Comparison of ENCODE assay signal across 8 cellular contexts in genomic region chr3:111859974-111860859, GRCh38. TPM values are rescaled to one million over a fixed set of nuclear protein-coding genes. Genes with fewer than 3 reads are reported as not detected.
A peak's percentile ranks its signal among the peaks of the same experiment; 100 is the strongest.
DNase-seq lines count a peak whose midpoint lies in the region; ATAC-seq, FAIRE-seq and TF ChIP-seq lines count a peak whose summit lies in the region.

No MANE protein-coding gene starts in this region.

- peak overlapping the region; percentile 92 for H3K4me3 Mint-ChIP-seq in activated naive CD8-positive, alpha-beta T cell treated with anti-CD3 and anti-CD28 coated beads, Interleukin-2, amount 50 U/mL, for 24 hours

- H3K36me3 ChIP-seq in HAP-1 (replicated peaks): no peaks in the 10 kb centered on the region

- in situ Hi-C loops in HAP-1 (cut with MboI; ENCODE audit: low sequenced_read_pairs): no loop called here

- peaks cover 16% of the 10 kb centered on the region for H3K4me1 Mint-ChIP-seq in activated naive CD8-positive, alpha-beta T cell treated with anti-CD3 and anti-CD28 coated beads, Interleukin-2, amount 50 U/mL, for 24 hours

- peak overlapping the region; percentile 48 for H3K27ac Mint-ChIP-seq in activated naive CD8-positive, alpha-beta T cell treated with anti-CD3 and anti-CD28 coated beads, Interleukin-2, amount 50 U/mL, for 24 hours

- peaks cover 31% of the 10 kb centered on the region for H3K27me3 Mint-ChIP-seq in activated naive CD8-positive, alpha-beta T cell treated with anti-CD3 and anti-CD28 coated beads, Interleukin-2, amount 50 U/mL, for 24 hours

- H3K4me1 ChIP-seq in HAP-1: peaks cover 11% of the 10 kb centered on the region

- no peaks in the 10 kb centered on the region for H3K36me3 Mint-ChIP-seq in activated naive CD8-positive, alpha-beta T cell treated with anti-CD3 and anti-CD28 coated beads, Interleukin-2, amount 50 U/mL, for 24 hours (ENCODE audit: low read depth)

- intact Hi-C loops in cardiac septum (cut with DNase I): loop anchor here (1.0 to 5.0 kb wide), 4 partner anchors 47 to 187 kb away; no protein-coding TSS in a partner anchor
- intact Hi-C loops in posterior cingulate gyrus (cut with DNase I): no loop called here

- peak; percentile 70 for ATAC-seq in activated naive CD8-positive, alpha-beta T cell treated with anti-CD3 and anti-CD28 coated beads, Interleukin-2, amount 50 U/mL, for 24 hours

- DNase-seq in HAP-1 (ENCODE audit: low spot score in 2 of 2): peak; percentile 90 to 95
- peak; percentile 71 for DNase-seq in LNCaP clone FGC (ENCODE audit: low read depth)
- DNase-seq in SKM-1 (lab: John Stamatoyannopoulos, UW; ENCODE audit: unreplicated experiment): peak; percentile 4
- peak; percentile 50 for DNase-seq in activated naive CD8-positive, alpha-beta T cell treated with anti-CD3 and anti-CD28 coated beads, Interleukin-2, amount 50 U/mL, for 24 hours
- peak; percentile 86 for DNase-seq in cardiac septum (ENCODE audit: low spot score)
- peak in 6 of 10 donors; percentile 9 to 84 (median 23) for DNase-seq in posterior cingulate gyrus
- peak; percentile 85 for DNase-seq in urothelium cell line (ENCODE audit: low spot score)

- FAIRE-seq in urothelium cell line (lab: Jason Lieb, UNC): no peak

- H3K4me3 ChIP-seq in GM08714 (ENCODE audit: low read length): peak overlapping the region; percentile 76
- peak overlapping the region; percentile 47 for H3K4me3 ChIP-seq in HAP-1
- peak overlapping the region; percentile 54 for H3K4me3 ChIP-seq in LNCaP clone FGC (ENCODE audit: low read depth, low read length)

- no peaks in the 10 kb centered on the region for H3K9me3 ChIP-seq in HAP-1

- TF ChIP-seq CTCF in LNCaP clone FGC (IDR thresholded peaks at IDR 0.05; ENCODE audit: control insufficient read depth, extremely low read depth, insufficient read depth): peak; percentile 63

- H3K27me3 ChIP-seq in HAP-1 (ENCODE audit: low read depth): peaks cover 8% of the 10 kb centered on the region

- H3K9me3 Mint-ChIP-seq in activated naive CD8-positive, alpha-beta T cell treated with anti-CD3 and anti-CD28 coated beads, Interleukin-2, amount 50 U/mL, for 24 hours: no peaks in the 10 kb centered on the region

RNA-seq across cellular contexts. Expression of gene PHLDB2, which starts 1.2 kb away (rescaled TPM):
- total RNA-seq in cardiac septum: 184 TPM

Comparison
In these comparisons a context has a peak if more than half of its experiments do, and no peak if none do; other contexts are left out.
1. Peak in every context shown above with its lines: DNase-seq, ATAC-seq and H3K4me3 ChIP-seq.
2. DNase-seq: peak in every context shown above with its lines; median percentile 92 in HAP-1; 86 in cardiac septum; 85 in urothelium cell line; 71 in LNCaP clone FGC; 50 in activated naive CD8-positive, alpha-beta T cell treated with anti-CD3 and anti-CD28 coated beads, Interleukin-2, amount 50 U/mL, for 24 hours; 23 in posterior cingulate gyrus; 4 in SKM-1.